Comparison of ENCODE assay signal across 12 cellular contexts in the genomic region with DNA sequence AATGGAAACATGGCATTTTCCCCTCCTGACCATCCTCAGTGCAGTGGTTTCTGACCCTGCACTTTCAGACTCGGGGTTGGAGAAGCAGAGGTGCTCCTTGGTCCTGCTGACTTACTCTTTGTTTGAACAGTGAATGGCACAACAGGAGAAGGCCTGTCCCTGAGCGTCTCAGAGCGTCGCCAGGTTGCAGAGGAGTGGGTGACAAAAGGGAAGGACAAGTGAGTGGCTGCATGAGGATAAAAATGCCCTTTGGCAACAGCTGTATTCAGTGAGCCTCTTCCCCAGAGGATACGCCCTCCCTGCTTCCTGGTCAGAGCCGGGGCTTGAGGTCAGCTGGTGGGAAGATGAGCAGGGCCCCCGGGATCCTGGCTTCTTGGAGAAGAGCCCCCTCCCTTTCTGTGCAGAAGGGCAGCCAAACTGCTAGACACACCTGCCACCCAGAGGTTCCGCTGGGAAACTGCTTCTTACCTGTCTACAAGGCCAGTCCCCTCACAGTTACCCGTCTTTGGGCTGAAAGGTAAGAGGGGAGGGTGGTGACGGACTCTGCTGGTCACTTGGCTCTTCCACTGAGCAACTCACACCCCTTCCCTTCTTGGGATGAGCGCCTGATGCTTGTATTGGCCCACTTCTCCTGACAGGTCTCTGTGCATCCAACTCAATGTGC. TPM values are rescaled to one million over a fixed set of nuclear protein-coding genes. Genes with fewer than 3 reads are reported as not detected.
DNase-seq lines count a peak whose midpoint lies in the region; ATAC-seq and TF ChIP-seq lines count a peak whose summit lies in the region.
"Had no signal": no experiment of that assay in that cellular context is flagged by ENCODE, and none has a peak within 500 bp of the region (broad histone marks: within the 10 kb centered on the region; RNA-seq: fewer than 3 reads in every experiment).

No MANE protein-coding gene starts in this region.

- H3K27ac ChIP-seq in OCI-LY3 (ENCODE audit: low read length) (no peak overlapping the region), suprapubic skin (no peak overlapping the region)
- H3K27ac ChIP-seq: Peyer's patch had no signal

- H2AFZ ChIP-seq in OCI-LY3 (ENCODE audit: low read depth, low read length), result no peak overlapping the region

- no peak overlapping the region for H3K4me3 ChIP-seq in HFF-Myc (replicated peaks; ENCODE audit: low read depth, low read length)
- H3K4me3 ChIP-seq in OCI-LY3 (ENCODE audit: low read length), result no peak overlapping the region
- H3K4me3 ChIP-seq in suprapubic skin, result no peak overlapping the region
- H3K4me3 ChIP-seq: Peyer's patch had no signal

- TF ChIP-seq CTCF in HFF-Myc (IDR thresholded peaks at IDR 0.05; ENCODE audit: low read depth, low read length, missing control alignments) (peak; percentile 3), OCI-LY3 (IDR thresholded peaks at IDR 0.05; ENCODE audit: low read depth, low read length) (0 out of 2 replicates have a peak, but pooled peaks have one; percentile 13), suprapubic skin (IDR thresholded peaks at IDR 0.05) (no peak)

- H3K9me3 ChIP-seq in OCI-LY3 (ENCODE audit: insufficient read depth, low read length), result no peaks in the 10 kb centered on the region
- no peaks in the 10 kb centered on the region for H3K9me3 ChIP-seq in suprapubic skin
- H3K9me3 ChIP-seq: Peyer's patch had no signal

- DNase-seq in D341Med (ENCODE audit: low spot score), result peak; percentile 62
- no peak for DNase-seq in HFF-Myc (ENCODE audit: extremely low read depth, low read depth)
- DNase-seq in iPS-NIHi11 (ENCODE audit: low spot score), result peak; percentile 89
- DNase-seq in suprapubic skin (ENCODE audit: low spot score in 2 of 2), result no peak
- DNase-seq in posterior cingulate gyrus, result no peak
- DNase-seq in kidney tubule cell (ENCODE audit: low spot score), result no peak
- DNase-seq: activated CD8-positive, alpha-beta T cell treated with anti-CD3 and anti-CD28 coated beads, Interleukin-2, amount 10 ng/mL, durations not matched to agents 7 days and 5 days; activated naive CD4-positive, alpha-beta T cell treated with anti-CD3 and anti-CD28 coated beads, Interleukin-2, amount 10 ng/mL, durations not matched to agents 7 days and 5 days; Peyer's patch; T-helper 2 cell had no signal

- H3K9ac ChIP-seq in OCI-LY3 (ENCODE audit: low read length), result no peak overlapping the region

- H4K20me1 ChIP-seq in OCI-LY3 (ENCODE audit: insufficient read depth, low read length), result no peaks in the 10 kb centered on the region

- H3K27me3 ChIP-seq in OCI-LY3 (ENCODE audit: low read depth, low read length), result no peaks in the 10 kb centered on the region
- H3K27me3 ChIP-seq in suprapubic skin, result no peaks in the 10 kb centered on the region
- H3K27me3 ChIP-seq: Peyer's patch had no signal

- H3K36me3 ChIP-seq in OCI-LY3 (replicated peaks; ENCODE audit: low read depth, low read length) (peaks cover 2% of the 10 kb centered on the region), suprapubic skin (peaks cover 40% of the 10 kb centered on the region)
- H3K36me3 ChIP-seq: Peyer's patch had no signal

- intact Hi-C loops in posterior cingulate gyrus (cut with DNase I), result no loop called here

- TF ChIP-seq EP300 in suprapubic skin (IDR thresholded peaks at IDR 0.05), result no peak

- TF ChIP-seq POLR2A in suprapubic skin (IDR thresholded peaks at IDR 0.05), result no peak

- H3K4me1 ChIP-seq in OCI-LY3 (ENCODE audit: low read length), result no peaks in the 10 kb centered on the region
- peaks cover 18% of the 10 kb centered on the region for H3K4me1 ChIP-seq in suprapubic skin
- H3K4me1 ChIP-seq: Peyer's patch had no signal

- WGBS in suprapubic skin, result 82% methylated on average over 11 of the region's 11 CpGs

- H3K79me2 ChIP-seq in OCI-LY3 (ENCODE audit: low read length), result no peaks in the 10 kb centered on the region

- no peak overlapping the region for H3K4me2 ChIP-seq in OCI-LY3 (ENCODE audit: low read length)

- no peak for ATAC-seq in HG02588 (IDR thresholded peaks at IDR 0.05; ENCODE audit: unreplicated experiment)
- ATAC-seq: activated CD8-positive, alpha-beta T cell treated with anti-CD3 and anti-CD28 coated beads, Interleukin-2, amount 10 ng/mL, durations not matched to agents 7 days and 5 days had no signal

RNA-seq across cellular contexts. Expression of a gene that starts 16.6 kb away (rescaled TPM):
- total RNA-seq in suprapubic skin, result 10 to 100 TPM; 11.0 to 21.8 (median 16.8) TPM

RNA-seq across cellular contexts. Expression of a gene that starts 33.0 kb away (rescaled TPM):
- total RNA-seq in suprapubic skin, result 10 to 100 TPM; 59.9 to 94.7 (median 75.0) TPM

Comparison
In these comparisons a context has a peak if more than half of its experiments do, and no peak if none do; other contexts are left out.
1. DNase-seq: peak in D341Med (single experiment) and iPS-NIHi11 (single experiment); none in HFF-Myc (single experiment), suprapubic skin (0 of 2), posterior cingulate gyrus (0 of 10) and kidney tubule cell (single experiment).
2. CTCF ChIP-seq: peak in HFF-Myc (single experiment) and OCI-LY3 (single experiment); none in suprapubic skin (0 of 2).